In the genomic region with DNA sequence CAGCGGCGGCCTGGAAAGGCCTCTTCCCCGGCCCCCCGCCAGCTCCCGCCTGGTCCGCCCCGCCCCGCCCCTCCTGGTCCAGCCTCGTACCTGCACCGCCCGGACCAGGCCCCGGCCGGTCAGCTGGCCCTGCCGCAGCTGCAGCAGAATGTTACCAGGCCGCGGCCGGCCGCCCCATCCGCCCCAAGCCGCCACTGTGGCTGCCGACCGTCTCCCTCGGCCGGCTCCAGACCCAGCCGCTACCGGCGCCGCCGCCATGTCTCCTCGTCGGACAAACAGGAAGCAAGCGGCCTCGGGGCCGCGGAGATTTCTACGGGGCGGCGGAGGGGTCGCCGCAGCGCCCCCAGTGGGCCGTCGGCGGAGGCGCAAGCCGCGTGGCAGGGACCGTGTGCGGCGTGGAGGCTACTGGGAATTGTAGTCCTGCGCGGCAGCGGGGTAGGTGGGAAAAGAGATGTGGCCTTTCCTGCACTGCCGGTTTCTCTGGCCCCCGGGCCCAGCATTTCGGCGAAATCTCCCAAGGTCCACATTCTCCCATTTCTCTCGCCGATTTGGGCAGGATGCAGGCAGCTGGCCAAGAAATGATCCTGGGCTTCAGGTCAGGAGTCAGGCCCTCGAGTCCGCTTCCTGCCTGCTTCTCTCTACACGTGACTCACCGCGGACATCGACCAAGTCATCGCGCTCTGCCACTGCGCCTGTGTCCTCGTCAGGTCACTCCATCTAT, we compare ENCODE assay signal across 1 cellular context.
TF ChIP-seq lines count a peak whose summit lies in the region.

TSS of gene TRPC4AP (minus strand) at position 284 of the 721 bp plus-strand sequence. CDS start at position 258, 26 bp downstream.

TF ChIP-seq in K562, 482 proteins besides CTCF, POLR2A, EP300 and RAD21 (continued from another document and continues in another):
- TF ChIP-seq, protein P1, sequence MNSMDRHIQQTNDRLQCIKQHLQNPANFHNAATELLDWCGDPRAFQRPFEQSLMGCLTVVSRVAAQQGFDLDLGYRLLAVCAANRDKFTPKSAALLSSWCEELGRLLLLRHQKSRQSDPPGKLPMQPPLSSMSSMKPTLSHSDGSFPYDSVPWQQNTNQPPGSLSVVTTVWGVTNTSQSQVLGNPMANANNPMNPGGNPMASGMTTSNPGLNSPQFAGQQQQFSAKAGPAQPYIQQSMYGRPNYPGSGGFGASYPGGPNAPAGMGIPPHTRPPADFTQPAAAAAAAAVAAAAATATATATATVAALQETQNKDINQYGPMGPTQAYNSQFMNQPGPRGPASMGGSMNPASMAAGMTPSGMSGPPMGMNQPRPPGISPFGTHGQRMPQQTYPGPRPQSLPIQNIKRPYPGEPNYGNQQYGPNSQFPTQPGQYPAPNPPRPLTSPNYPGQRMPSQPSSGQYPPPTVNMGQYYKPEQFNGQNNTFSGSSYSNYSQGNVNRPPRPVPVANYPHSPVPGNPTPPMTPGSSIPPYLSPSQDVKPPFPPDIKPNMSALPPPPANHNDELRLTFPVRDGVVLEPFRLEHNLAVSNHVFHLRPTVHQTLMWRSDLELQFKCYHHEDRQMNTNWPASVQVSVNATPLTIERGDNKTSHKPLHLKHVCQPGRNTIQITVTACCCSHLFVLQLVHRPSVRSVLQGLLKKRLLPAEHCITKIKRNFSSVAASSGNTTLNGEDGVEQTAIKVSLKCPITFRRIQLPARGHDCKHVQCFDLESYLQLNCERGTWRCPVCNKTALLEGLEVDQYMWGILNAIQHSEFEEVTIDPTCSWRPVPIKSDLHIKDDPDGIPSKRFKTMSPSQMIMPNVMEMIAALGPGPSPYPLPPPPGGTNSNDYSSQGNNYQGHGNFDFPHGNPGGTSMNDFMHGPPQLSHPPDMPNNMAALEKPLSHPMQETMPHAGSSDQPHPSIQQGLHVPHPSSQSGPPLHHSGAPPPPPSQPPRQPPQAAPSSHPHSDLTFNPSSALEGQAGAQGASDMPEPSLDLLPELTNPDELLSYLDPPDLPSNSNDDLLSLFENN (IDR thresholded peaks at IDR 0.05; ENCODE audit: low read depth in 2 of 2, low read length in 2 of 2) = peak in 1 of 2 experiments; percentile 70; a peak in 1 of 4 replicates
- TF ChIP-seq XRCC5 (IDR thresholded peaks at IDR 0.05; ENCODE audit: low read depth, low read length) (peak; percentile 80), ZNF668 (CRISPR knock-in tag; IDR thresholded peaks at IDR 0.05) (peak; percentile 77; the same call in 1 of the 2 replicates), SP1 (CRISPR knock-in tag; IDR thresholded peaks at IDR 0.05) (peak; percentile 78), ARID1B (IDR thresholded peaks at IDR 0.05) (no peak; the same call in 1 of the 2 replicates), ZFX (CRISPR knock-in tag; IDR thresholded peaks at IDR 0.05) (peak; percentile 96), ERF (CRISPR knock-in tag; IDR thresholded peaks at IDR 0.05) (0 out of 2 replicates have a peak, but pooled peaks have one; percentile 43), HLTF (IDR thresholded peaks at IDR 0.05) (no peak), ZNF407 (IDR thresholded peaks at IDR 0.05; ENCODE audit: low read depth) (peak; percentile 92), ZBTB33 (CRISPR knock-in tag; IDR thresholded peaks at IDR 0.05) (peak; percentile 81), NFATC3 (IDR thresholded peaks at IDR 0.05) (no peak), ATF3 (IDR thresholded peaks at IDR 0.05) (peak; percentile 26), ATF3 (CRISPR knock-in tag; conservative IDR thresholded peaks at IDR 0.05) (peak; percentile 84), ZNF143 (CRISPR knock-in tag; IDR thresholded peaks at IDR 0.05) (peak; percentile 94), PRMT5 (CRISPR knock-in tag; IDR thresholded peaks at IDR 0.05) (no peak), RAD51 (IDR thresholded peaks at IDR 0.05; ENCODE audit: borderline replicate concordance, low read depth) (peak; percentile 91), HCFC1 (IDR thresholded peaks at IDR 0.05; ENCODE audit: low read depth, low read length) (peak; percentile 96), PPARD (CRISPR knock-in tag; IDR thresholded peaks at IDR 0.05) (no peak), BRD4 (IDR thresholded peaks at IDR 0.05) (peak; percentile 7; the same call in 1 of the 2 replicates), GABPB1 (CRISPR knock-in tag; IDR thresholded peaks at IDR 0.05) (peak; percentile 85), SPI1 (IDR thresholded peaks at IDR 0.05; ENCODE audit: borderline replicate concordance, low read depth, low read length) (0 out of 2 replicates have a peak, but pooled peaks have one; percentile 22), RNF2 (IDR thresholded peaks at IDR 0.05) (peak; percentile 78), GTF2E2 (tag; IDR thresholded peaks at IDR 0.05) (peak; percentile 82; the same call in 1 of the 2 replicates), ZNF384 (IDR thresholded peaks at IDR 0.05; ENCODE audit: low read depth, low read length) (peak; percentile 44; the same call in 1 of the 2 replicates), LCOR (CRISPR knock-in tag; IDR thresholded peaks at IDR 0.05) (peak; percentile 45; the same call in 1 of the 2 replicates), ZC3H11A (IDR thresholded peaks at IDR 0.05; ENCODE audit: low read depth, low read length) (peak; percentile 61; the same call in 1 of the 2 replicates), RCOR1 (IDR thresholded peaks at IDR 0.05; ENCODE audit: borderline replicate concordance in 1 of 2, low read depth in 2 of 2, low read length in 2 of 2) (peak; percentile 44 to 75; a peak in 2 of 4 replicates), LARP7 (IDR thresholded peaks at IDR 0.05) (no peak), JUND (IDR thresholded peaks at IDR 0.05; ENCODE audit: borderline replicate concordance, low read depth, low read length) (peak; percentile 57; the same call in 1 of the 2 replicates), JUND (tag; IDR thresholded peaks at IDR 0.05; ENCODE audit: borderline replicate concordance, low read depth, low read length) (peak; percentile 70; the same call in 2 of the 3 replicates), ZBED1 (IDR thresholded peaks at IDR 0.05) (no peak)
- TF ChIP-seq, protein P2, sequence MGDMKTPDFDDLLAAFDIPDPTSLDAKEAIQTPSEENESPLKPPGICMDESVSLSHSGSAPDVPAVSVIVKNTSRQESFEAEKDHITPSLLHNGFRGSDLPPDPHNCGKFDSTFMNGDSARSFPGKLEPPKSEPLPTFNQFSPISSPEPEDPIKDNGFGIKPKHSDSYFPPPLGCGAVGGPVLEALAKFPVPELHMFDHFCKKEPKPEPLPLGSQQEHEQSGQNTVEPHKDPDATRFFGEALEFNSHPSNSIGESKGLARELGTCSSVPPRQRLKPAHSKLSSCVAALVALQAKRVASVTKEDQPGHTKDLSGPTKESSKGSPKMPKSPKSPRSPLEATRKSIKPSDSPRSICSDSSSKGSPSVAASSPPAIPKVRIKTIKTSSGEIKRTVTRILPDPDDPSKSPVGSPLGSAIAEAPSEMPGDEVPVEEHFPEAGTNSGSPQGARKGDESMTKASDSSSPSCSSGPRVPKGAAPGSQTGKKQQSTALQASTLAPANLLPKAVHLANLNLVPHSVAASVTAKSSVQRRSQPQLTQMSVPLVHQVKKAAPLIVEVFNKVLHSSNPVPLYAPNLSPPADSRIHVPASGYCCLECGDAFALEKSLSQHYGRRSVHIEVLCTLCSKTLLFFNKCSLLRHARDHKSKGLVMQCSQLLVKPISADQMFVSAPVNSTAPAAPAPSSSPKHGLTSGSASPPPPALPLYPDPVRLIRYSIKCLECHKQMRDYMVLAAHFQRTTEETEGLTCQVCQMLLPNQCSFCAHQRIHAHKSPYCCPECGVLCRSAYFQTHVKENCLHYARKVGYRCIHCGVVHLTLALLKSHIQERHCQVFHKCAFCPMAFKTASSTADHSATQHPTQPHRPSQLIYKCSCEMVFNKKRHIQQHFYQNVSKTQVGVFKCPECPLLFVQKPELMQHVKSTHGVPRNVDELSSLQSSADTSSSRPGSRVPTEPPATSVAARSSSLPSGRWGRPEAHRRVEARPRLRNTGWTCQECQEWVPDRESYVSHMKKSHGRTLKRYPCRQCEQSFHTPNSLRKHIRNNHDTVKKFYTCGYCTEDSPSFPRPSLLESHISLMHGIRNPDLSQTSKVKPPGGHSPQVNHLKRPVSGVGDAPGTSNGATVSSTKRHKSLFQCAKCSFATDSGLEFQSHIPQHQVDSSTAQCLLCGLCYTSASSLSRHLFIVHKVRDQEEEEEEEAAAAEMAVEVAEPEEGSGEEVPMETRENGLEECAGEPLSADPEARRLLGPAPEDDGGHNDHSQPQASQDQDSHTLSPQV (IDR thresholded peaks at IDR 0.05) = peak; percentile 99
- TF ChIP-seq, protein P3, sequence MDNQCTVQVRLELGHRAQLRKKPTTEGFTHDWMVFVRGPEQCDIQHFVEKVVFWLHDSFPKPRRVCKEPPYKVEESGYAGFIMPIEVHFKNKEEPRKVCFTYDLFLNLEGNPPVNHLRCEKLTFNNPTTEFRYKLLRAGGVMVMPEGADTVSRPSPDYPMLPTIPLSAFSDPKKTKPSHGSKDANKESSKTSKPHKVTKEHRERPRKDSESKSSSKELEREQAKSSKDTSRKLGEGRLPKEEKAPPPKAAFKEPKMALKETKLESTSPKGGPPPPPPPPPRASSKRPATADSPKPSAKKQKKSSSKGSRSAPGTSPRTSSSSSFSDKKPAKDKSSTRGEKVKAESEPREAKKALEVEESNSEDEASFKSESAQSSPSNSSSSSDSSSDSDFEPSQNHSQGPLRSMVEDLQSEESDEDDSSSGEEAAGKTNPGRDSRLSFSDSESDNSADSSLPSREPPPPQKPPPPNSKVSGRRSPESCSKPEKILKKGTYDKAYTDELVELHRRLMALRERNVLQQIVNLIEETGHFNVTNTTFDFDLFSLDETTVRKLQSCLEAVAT (IDR thresholded peaks at IDR 0.05) = no peak
- TF ChIP-seq, protein P4, sequence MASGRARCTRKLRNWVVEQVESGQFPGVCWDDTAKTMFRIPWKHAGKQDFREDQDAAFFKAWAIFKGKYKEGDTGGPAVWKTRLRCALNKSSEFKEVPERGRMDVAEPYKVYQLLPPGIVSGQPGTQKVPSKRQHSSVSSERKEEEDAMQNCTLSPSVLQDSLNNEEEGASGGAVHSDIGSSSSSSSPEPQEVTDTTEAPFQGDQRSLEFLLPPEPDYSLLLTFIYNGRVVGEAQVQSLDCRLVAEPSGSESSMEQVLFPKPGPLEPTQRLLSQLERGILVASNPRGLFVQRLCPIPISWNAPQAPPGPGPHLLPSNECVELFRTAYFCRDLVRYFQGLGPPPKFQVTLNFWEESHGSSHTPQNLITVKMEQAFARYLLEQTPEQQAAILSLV (tag; IDR thresholded peaks at IDR 0.05) = peak; percentile 80
